ENCODE assay signal across 17 cellular contexts in genomic region chr12:96471368-96472040, GRCh38. TPM values are rescaled to one million over a fixed set of nuclear protein-coding genes. Genes with fewer than 3 reads are reported as not detected.
A peak's percentile ranks its signal among the peaks of the same experiment; 100 is the strongest.
DNase-seq lines count a peak whose midpoint lies in the region; ATAC-seq, FAIRE-seq and TF ChIP-seq lines count a peak whose summit lies in the region.
"Had no signal": no experiment of that assay in that cellular context is flagged by ENCODE, and none has a peak within 500 bp of the region (broad histone marks: within the 10 kb centered on the region; RNA-seq: fewer than 3 reads in every experiment).

No MANE protein-coding gene starts in this region.

- no peak for ATAC-seq in gastrocnemius medialis
- ATAC-seq: activated T-cell treated with anti-CD3 and anti-CD28 coated beads, Interleukin-2, amount 50 U/mL, for 4 hours; HepG2 had no signal

- no peak overlapping the region for H3K4me2 ChIP-seq in H1 (ENCODE audit: insufficient read depth in 1 of 2, low read depth in 2 of 2, low read length in 2 of 2)
- no peak overlapping the region for H3K4me2 ChIP-seq in trophoblast cell (ENCODE audit: low read length)
- H3K4me2 ChIP-seq: BLaER1 had no signal

- TF ChIP-seq EP300 in H1 (IDR thresholded peaks at IDR 0.05; ENCODE audit: borderline replicate concordance in 1 of 2, low read depth in 2 of 2, low read length in 2 of 2) = no peak

- H3K4me3 ChIP-seq in H1 (ENCODE audit: extremely low read depth in 1 of 4, insufficient read depth in 2 of 4, low read depth in 3 of 4, low read length in 4 of 4) (no peak overlapping the region), trophoblast cell (ENCODE audit: low read depth, low read length) (no peak overlapping the region), gastrocnemius medialis (no peak overlapping the region)
- H3K4me3 ChIP-seq: BLaER1, prostate gland, thoracic aorta had no signal

- H3K14ac ChIP-seq in H1 (ENCODE audit: insufficient read length) = no peak overlapping the region
- H3K14ac ChIP-seq in trophoblast cell (ENCODE audit: low read length) = no peak overlapping the region

- H3K79me2 ChIP-seq in H1 (ENCODE audit: control insufficient read depth in 1 of 2, insufficient read depth in 2 of 2, low read length in 2 of 2) (no peaks in the 10 kb centered on the region), trophoblast cell (ENCODE audit: control insufficient read depth, insufficient read depth, low read length, poor library complexity) (no peaks in the 10 kb centered on the region)

- intact Hi-C loops in gastrocnemius medialis (cut with DNase I; ENCODE audit: low total_unique reads) = no loop called here

- H4K8ac ChIP-seq in H1 (ENCODE audit: extremely low read depth, insufficient read depth, low read length) (no peak overlapping the region), trophoblast cell (ENCODE audit: low read depth, low read length) (no peak overlapping the region)

- H2BK5ac ChIP-seq in H1 (ENCODE audit: low read depth, low read length) = no peak overlapping the region
- no peak overlapping the region for H2BK5ac ChIP-seq in trophoblast cell (ENCODE audit: low read depth, low read length, poor library complexity)

- TF ChIP-seq POLR2A in H1 (IDR thresholded peaks at IDR 0.05; ENCODE audit: control extremely low read depth in 1 of 2, low read depth in 2 of 2, low read length in 2 of 2) = no peak
- no peak for TF ChIP-seq POLR2A in gastrocnemius medialis (IDR thresholded peaks at IDR 0.05)

- H4K91ac ChIP-seq in H1 (replicated peaks; ENCODE audit: insufficient read length, low read length) (no peak overlapping the region), trophoblast cell (ENCODE audit: low read depth, low read length) (no peak overlapping the region)

- no peak overlapping the region for H2AK5ac ChIP-seq in H1 (ENCODE audit: low read depth, low read length)
- H2AK5ac ChIP-seq in trophoblast cell (ENCODE audit: low read length) = no peak overlapping the region

- H2BK15ac ChIP-seq in H1 (ENCODE audit: low read length) = no peak overlapping the region

- H3K36me3 ChIP-seq in H1 (ENCODE audit: control insufficient read depth in 2 of 4, insufficient read depth in 4 of 4, low read length in 3 of 4) (no peaks in the 10 kb centered on the region), trophoblast cell (ENCODE audit: control insufficient read depth in 1 of 2, insufficient read depth in 2 of 2, low read length in 2 of 2) (no peaks in the 10 kb centered on the region), gastrocnemius medialis (no peaks in the 10 kb centered on the region)
- H3K36me3 ChIP-seq: BLaER1, prostate gland, thoracic aorta had no signal

- in situ Hi-C loops in Caki2 (cut with HindIII; ENCODE audit: low pct_unique_long_range_greater_than_20kb, low sequenced_read_pairs) = no loop called here
- in situ Hi-C loops in gastrocnemius medialis (cut with MboI; ENCODE audit: low sequenced_read_pairs in 4 of 4) = no loop called here

- no peak overlapping the region for H2BK20ac ChIP-seq in H1 (ENCODE audit: low read length)

- TF ChIP-seq RAD21 in H1 (IDR thresholded peaks at IDR 0.05 in 1 of 2, conservative IDR thresholded peaks at IDR 0.05 in 1 of 2; ENCODE audit: low read depth in 2 of 2, low read length in 2 of 2) = no peak

- H3K9ac ChIP-seq in H1 (replicated peaks in 1 of 4; ENCODE audit: extremely low read depth in 1 of 4, low read depth in 3 of 4, low read length in 3 of 4) = no peak overlapping the region
- no peak overlapping the region for H3K9ac ChIP-seq in trophoblast cell (ENCODE audit: low read length)
- H3K9ac ChIP-seq: BLaER1 had no signal

- H3K27ac ChIP-seq in H1 (ENCODE audit: low read depth, low read length) (no peak overlapping the region), trophoblast cell (ENCODE audit: low read depth, low read length) (no peak overlapping the region), gastrocnemius medialis (no peak overlapping the region)
- H3K27ac ChIP-seq: BLaER1, prostate gland, thoracic aorta had no signal

- TF ChIP-seq CTCF in H1 (IDR thresholded peaks at IDR 0.05; ENCODE audit: control extremely low read depth in 1 of 3, insufficient read depth in 1 of 3, low read depth in 1 of 3, low read length in 3 of 3) (no peak), gastrocnemius medialis (IDR thresholded peaks at IDR 0.05 in 4 of 5, conservative IDR thresholded peaks at IDR 0.05 in 1 of 5) (no peak)

- no peak overlapping the region for H3K4ac ChIP-seq in H1 (replicated peaks; ENCODE audit: insufficient read length, low read depth, low read length)
- no peak overlapping the region for H3K4ac ChIP-seq in trophoblast cell (ENCODE audit: low read depth, low read length)

- H3K56ac ChIP-seq in H1 (replicated peaks; ENCODE audit: insufficient read length, low read depth, low read length) = no peak overlapping the region

- peak; percentile 27 for DNase-seq in Caki2 (ENCODE audit: low read depth)
- peak; percentile 76 for DNase-seq in M059J (ENCODE audit: low read depth)
- DNase-seq in H1 (ENCODE audit: low read depth in 1 of 2, low spot score in 2 of 2) = no peak
- peak; percentile 69 for DNase-seq in myocyte (ENCODE audit: low read depth)
- no peak for DNase-seq in SW480 (ENCODE audit: low spot score)
- no peak for DNase-seq in trophoblast cell
- DNase-seq in HK-2 (ENCODE audit: unreplicated experiment) = no peak
- DNase-seq in gastrocnemius medialis = no peak
- DNase-seq: activated T-cell treated with anti-CD3 and anti-CD28 coated beads, Interleukin-2, amount 50 U/mL, for 4 hours; DMS79 treated with DMSO at 0.1 percent for 48 hours; NCI-H1092; SHP77 treated with DMSO at 0.1 percent for 48 hours had no signal

- H4K20me1 ChIP-seq in H1 (replicated peaks in 1 of 2; ENCODE audit: control insufficient read depth in 1 of 2, insufficient read depth in 2 of 2, low read length in 2 of 2) = no peaks in the 10 kb centered on the region
- H4K20me1 ChIP-seq: BLaER1 had no signal

- H3K23ac ChIP-seq in H1 (ENCODE audit: insufficient read length) (no peak overlapping the region), trophoblast cell (ENCODE audit: low read length) (no peak overlapping the region)

- FAIRE-seq in H1 (lab: Jason Lieb, UNC) = no peak
- FAIRE-seq: HepG2, islet of Langerhans had no signal

- H3K23me2 ChIP-seq in H1 (ENCODE audit: low read depth, low read length) = no peaks in the 10 kb centered on the region

- H3K9me3 ChIP-seq in H1 (ENCODE audit: insufficient read depth in 2 of 2, low read depth in 1 of 2, low read length in 1 of 2) = no peaks in the 10 kb centered on the region
- H3K9me3 ChIP-seq in trophoblast cell (ENCODE audit: insufficient read depth, low read depth, low read length) = no peaks in the 10 kb centered on the region
- H3K9me3 ChIP-seq in gastrocnemius medialis = no peaks in the 10 kb centered on the region
- H3K9me3 ChIP-seq: prostate gland, thoracic aorta had no signal

- H4K5ac ChIP-seq in H1 (ENCODE audit: insufficient read length, low read depth, low read length) = no peak overlapping the region

- peak overlapping the region; percentile 36; the same call in 1 of the 2 replicates for H2AFZ ChIP-seq in H1 (ENCODE audit: low read length)
- no peak overlapping the region for H2AFZ ChIP-seq in trophoblast cell (ENCODE audit: insufficient read depth, low read length, poor library complexity)

- H2BK12ac ChIP-seq in H1 (ENCODE audit: low read depth, low read length) = no peak overlapping the region
- H2BK12ac ChIP-seq in trophoblast cell (ENCODE audit: low read length) = no peak overlapping the region

- H2BK120ac ChIP-seq in H1 (replicated peaks; ENCODE audit: low read depth, low read length) (no peak overlapping the region), trophoblast cell (ENCODE audit: insufficient read depth, low read length, poor library complexity) (no peak overlapping the region)

- POLR2A ChIA-PET in H1 (lab: Charles Lee; ENCODE audit: partially characterized antibody) = no interaction called here

- no peak overlapping the region for H4K12ac ChIP-seq in trophoblast cell (ENCODE audit: low read depth, low read length)

- H3K18ac ChIP-seq in H1 (ENCODE audit: extremely low read depth, low read length) (no peak overlapping the region), trophoblast cell (ENCODE audit: low read length) (no peak overlapping the region)

- H3K27me3 ChIP-seq in H1 (replicated peaks in 1 of 4; ENCODE audit: control insufficient read depth in 3 of 4, extremely low read depth in 1 of 4, insufficient read depth in 3 of 4, low read length in 3 of 4) (no peaks in the 10 kb centered on the region), trophoblast cell (ENCODE audit: insufficient read depth, low read length) (no peaks in the 10 kb centered on the region), gastrocnemius medialis (no peaks in the 10 kb centered on the region)
- H3K27me3 ChIP-seq: BLaER1 had no signal

- 97% methylated on average over 2 of the region's 2 CpGs; no CpG with 5 or more reads in 1 of the 2 experiments for WGBS in H1 (ENCODE audit: extremely low coverage in 1 of 2, insufficient coverage in 1 of 2, insufficient read length in 1 of 2, insufficient replicate concordance in 2 of 2, low coverage in 1 of 2, low lambda C conversion rate in 2 of 2, missing lambda C conversion rate in 1 of 2), 2 experiments
- no CpG with 5 or more reads among the region's 2 CpGs for WGBS in trophoblast cell (ENCODE audit: extremely low coverage, insufficient coverage, insufficient read length)

- H3K4me1 ChIP-seq in H1 (replicated peaks in 1 of 4; ENCODE audit: control insufficient read depth in 3 of 4, insufficient read depth in 4 of 4, low read length in 3 of 4) (no peaks in the 10 kb centered on the region), trophoblast cell (ENCODE audit: control insufficient read depth in 1 of 2, insufficient read depth in 2 of 2, low read length in 2 of 2) (peaks cover 0 to 3% of the 10 kb centered on the region in 2 experiments), gastrocnemius medialis (no peaks in the 10 kb centered on the region)
- H3K4me1 ChIP-seq: BLaER1, prostate gland had no signal

- no peaks in the 10 kb centered on the region for H3K79me1 ChIP-seq in H1 (ENCODE audit: low read depth, low read length)
- no peaks in the 10 kb centered on the region for H3K79me1 ChIP-seq in trophoblast cell (ENCODE audit: low read length)

- CTCF ChIA-PET in H1 (lab: Charles Lee; ENCODE audit: partially characterized antibody) = no interaction called here

RNA-seq across cellular contexts. Expression of gene CFAP54, which starts 17.9 kb away (rescaled TPM):
- 1.0 and 6.7 TPM in 2 replicates for total RNA-seq in Caki2 (2014; rRNA removed; shearing (Covaris generic); ENCODE audit: low replicate concordance)
- 0.57 and 1.8 TPM in 2 replicates for total RNA-seq in M059J (2014; rRNA removed; shearing (Covaris generic))
- 0.17 and 0.42 TPM in 2 replicates for total RNA-seq in H1 (2021; fragmentation: NEBNext Ultra II Directional; extraction: Animal tissue kit (Norgen Biotek cat#: 25700))
- polyA plus RNA-seq in H1 (2011; rRNA removed) = 0.06 and 0.33 TPM in 2 replicates
- polyA plus RNA-seq in H1 (2011; cell fraction: cytosol; rRNA removed) = 0.22 TPM
- 0.11 TPM for polyA plus RNA-seq in H1 (2011; cell fraction: nucleus; rRNA removed)
- polyA plus RNA-seq in H1 (2012, experiment 1 of 2) = 0.19 TPM in 1 of 4 replicates, not detected in the others
- not detected for polyA plus RNA-seq in H1 (2012, experiment 2 of 2)
- 0.14 TPM for polyA plus RNA-seq in H1 (2013, experiment 1 of 2)
- 0.18 TPM for polyA plus RNA-seq in H1 (2013, experiment 2 of 2)
- 0.37 and 1.1 TPM in 2 replicates for polyA minus RNA-seq in H1 (2011; rRNA and poly(A)+ RNA removed)
- not detected for polyA minus RNA-seq in H1 (2011; cell fraction: cytosol; rRNA and poly(A)+ RNA removed)
- polyA minus RNA-seq in H1 (2011; cell fraction: nucleus; rRNA and poly(A)+ RNA removed) = 1.3 TPM
- total RNA-seq in myocyte (0.67 and 0.99 TPM in 2 replicates), gastrocnemius medialis (not detected)
- 0.42 TPM for polyA plus RNA-seq in myocyte (2012)
- polyA plus RNA-seq in trophoblast cell (2013) = 0.03 and 0.14 TPM in 2 replicates
- total RNA-seq: HepG2 had no signal
- polyA plus RNA-seq: HepG2 had no signal

Comparison
In these comparisons a context has a peak if more than half of its experiments do, and no peak if none do; other contexts are left out.
1. DNase-seq: peak in Caki2 (single experiment), M059J (single experiment) and myocyte (single experiment); none in H1 (0 of 2), SW480 (single experiment), trophoblast cell (0 of 2), HK-2 (single experiment) and gastrocnemius medialis (0 of 2).